ENCODE assay signal across 1 cellular context in genomic region chr7:44220732-44221131, GRCh38.
TF ChIP-seq lines count a peak whose summit lies in the region.

No MANE protein-coding gene starts in this region.

TF ChIP-seq in SK-N-SH, 30 proteins besides CTCF, POLR2A, EP300 and RAD21 (continued from another document):
- TF ChIP-seq REST (IDR thresholded peaks at IDR 0.05; ENCODE audit: low read depth, low read length) (no peak), TCF12 (IDR thresholded peaks at IDR 0.05) (no peak), TAF1 (IDR thresholded peaks at IDR 0.05; ENCODE audit: borderline replicate concordance, low read depth, low read length) (no peak), SIN3A (IDR thresholded peaks at IDR 0.05; ENCODE audit: borderline replicate concordance, low read depth, low read length) (no peak), PBX3 (IDR thresholded peaks at IDR 0.05) (no peak), YY1 (IDR thresholded peaks at IDR 0.05; ENCODE audit: low read depth) (no peak), USF2 (IDR thresholded peaks at IDR 0.05; ENCODE audit: borderline replicate concordance, low read depth, low read length) (no peak), ZBTB33 (IDR thresholded peaks at IDR 0.05; ENCODE audit: borderline replicate concordance, low read depth) (no peak), GABPA (IDR thresholded peaks at IDR 0.05; ENCODE audit: low read depth) (no peak), ELF1 (IDR thresholded peaks at IDR 0.05) (no peak), FOXM1 (IDR thresholded peaks at IDR 0.05; ENCODE audit: low read depth) (no peak), USF1 (IDR thresholded peaks at IDR 0.05; ENCODE audit: borderline replicate concordance, low read depth) (no peak), FOSL2 (IDR thresholded peaks at IDR 0.05; ENCODE audit: borderline replicate concordance, low read depth) (no peak)
TF ChIP-seq in SK-N-SH: peak in this region for 0.
